In the genomic region with DNA sequence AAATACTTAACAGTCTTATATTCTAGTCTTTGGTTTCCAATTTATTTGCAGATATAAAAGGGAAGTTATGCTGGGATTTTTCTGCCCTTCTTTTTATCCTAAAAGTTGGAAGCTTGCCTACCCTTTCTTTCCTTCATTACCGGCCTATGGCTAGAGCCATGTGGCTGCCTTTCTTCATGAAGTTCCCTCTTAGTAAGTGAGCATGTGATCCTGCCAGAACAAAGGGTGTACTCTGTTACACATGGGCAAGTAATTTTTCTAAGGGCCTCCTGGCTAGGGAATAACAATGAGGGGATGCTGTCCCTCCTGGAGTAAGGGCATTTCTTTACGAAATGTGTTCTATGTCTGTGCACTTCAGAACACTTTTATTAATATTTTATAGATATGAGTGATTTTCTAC, we compare ENCODE assay signal across 22 cellular contexts.
DNase-seq lines count a peak whose midpoint lies in the region; ATAC-seq and TF ChIP-seq lines count a peak whose summit lies in the region.
"Had no signal": no experiment of that assay in that cellular context is flagged by ENCODE, and none has a peak within 500 bp of the region (broad histone marks: within the 10 kb centered on the region; RNA-seq: fewer than 3 reads in every experiment).

No MANE protein-coding gene starts in this region.

- H3K9me3 Mint-ChIP-seq in endothelial cell (ENCODE audit: unreplicated experiment), result no peaks in the 10 kb centered on the region
- H3K9me3 Mint-ChIP-seq: activated T-helper 1 cell treated with anti-CD3 and anti-CD28 coated beads, Interleukin-12 subunit alpha, Interleukin-12 subunit beta, Interleukin-2, Interleukin-4 antibody, amounts not matched to agents 30 ng/mL and 10 ng/mL and 1 ng/mL, durations not matched to agents 14 hours and 24 hours and 36 hours; CD8-positive, alpha-beta T cell; stimulated activated naive CD8-positive, alpha-beta T cell treated with anti-CD3 and anti-CD28 coated beads, Interleukin-15, Interleukin-2, amounts not matched to agents 100 ng/mL and 50 ng/mL, for 24 hours had no signal

- no peaks in the 10 kb centered on the region for H3K36me3 Mint-ChIP-seq in endothelial cell (ENCODE audit: low read depth, unreplicated experiment)
- H3K36me3 Mint-ChIP-seq: CD8-positive, alpha-beta T cell had no signal

- POLR2A ChIA-PET in PC-3 (lab: Charles Lee; ENCODE audit: unreplicated experiment), result no interaction called here

- H3K9me3 ChIP-seq in left lung (no peaks in the 10 kb centered on the region), PC-3 (ENCODE audit: low read length) (no peaks in the 10 kb centered on the region)
- H3K9me3 ChIP-seq: esophagus muscularis mucosa, upper lobe of left lung had no signal

- no peaks in the 10 kb centered on the region for H3F3A ChIP-seq in PC-3 (ENCODE audit: low read length, unreplicated experiment)

- H3K4me3 ChIP-seq in left lung (no peak overlapping the region), PC-3 (ENCODE audit: low read length) (no peak overlapping the region)
- H3K4me3 ChIP-seq: esophagus muscularis mucosa, hepatocyte, upper lobe of left lung had no signal

- TF ChIP-seq CTCF in endothelial cell (IDR thresholded peaks at IDR 0.05; ENCODE audit: unreplicated experiment) (no peak), left lung (IDR thresholded peaks at IDR 0.05) (no peak), PC-3 (conservative IDR thresholded peaks at IDR 0.05; ENCODE audit: low read depth, low read length) (no peak)

- H3K4me2 ChIP-seq in PC-3 (ENCODE audit: low read length), result no peak overlapping the region
- H3K4me2 ChIP-seq: hepatocyte had no signal

- H3K9me2 ChIP-seq in PC-3 (replicated peaks; ENCODE audit: low read length), result no peaks in the 10 kb centered on the region

- peaks cover 5% of the 10 kb centered on the region for H3K27me3 Mint-ChIP-seq in endothelial cell (ENCODE audit: unreplicated experiment)
- H3K27me3 Mint-ChIP-seq: activated naive CD8-positive, alpha-beta T cell treated with anti-CD3 and anti-CD28 coated beads for 36 hours; stimulated activated naive CD8-positive, alpha-beta T cell treated with anti-CD3 and anti-CD28 coated beads, Interleukin-15, Interleukin-2, amounts not matched to agents 100 ng/mL and 50 ng/mL, for 24 hours had no signal

- H3K27ac ChIP-seq in left lung, result no peak overlapping the region
- H3K27ac ChIP-seq in PC-3 (ENCODE audit: low read length), result no peak overlapping the region
- H3K27ac ChIP-seq: esophagus muscularis mucosa, hepatocyte, HL-60, upper lobe of left lung had no signal

- ATAC-seq in left ventricle myocardium superior, result peak; percentile 73
- ATAC-seq in left lung, result peak; percentile 41
- ATAC-seq in PC-3, result no peak
- ATAC-seq: activated CD4-positive, CD25-positive, alpha-beta regulatory T cell treated with anti-CD3 and anti-CD28 coated beads, Interleukin-2, amount 50 U/mL, for 24 hours; CD8-positive, alpha-beta T cell had no signal

- no peak overlapping the region for H3K4me3 Mint-ChIP-seq in endothelial cell (ENCODE audit: unreplicated experiment)
- H3K4me3 Mint-ChIP-seq: activated naive CD8-positive, alpha-beta T cell treated with anti-CD3 and anti-CD28 coated beads for 36 hours; activated T-helper 1 cell treated with anti-CD3 and anti-CD28 coated beads, Interleukin-12 subunit alpha, Interleukin-12 subunit beta, Interleukin-2, Interleukin-4 antibody, amounts not matched to agents 30 ng/mL and 10 ng/mL and 1 ng/mL, durations not matched to agents 14 hours and 24 hours and 36 hours; CD8-positive, alpha-beta T cell; stimulated activated naive CD8-positive, alpha-beta T cell treated with anti-CD3 and anti-CD28 coated beads, Interleukin-15, Interleukin-2, amounts not matched to agents 100 ng/mL and 50 ng/mL, for 24 hours had no signal

- H3K27me3 ChIP-seq in left lung, result no peaks in the 10 kb centered on the region
- H3K27me3 ChIP-seq in PC-3 (ENCODE audit: low read length), result no peaks in the 10 kb centered on the region
- H3K27me3 ChIP-seq: esophagus muscularis mucosa, hepatocyte, upper lobe of left lung had no signal

- no peaks in the 10 kb centered on the region for H3K4me1 Mint-ChIP-seq in endothelial cell (ENCODE audit: unreplicated experiment)
- H3K4me1 Mint-ChIP-seq: activated naive CD8-positive, alpha-beta T cell treated with anti-CD3 and anti-CD28 coated beads for 36 hours had no signal

- H3K4me1 ChIP-seq in left lung (no peaks in the 10 kb centered on the region), PC-3 (ENCODE audit: insufficient read depth, low read length) (peaks cover 9% of the 10 kb centered on the region)

- H4K20me1 ChIP-seq in PC-3 (ENCODE audit: low read length), result no peaks in the 10 kb centered on the region

- H3K36me3 ChIP-seq in left lung (no peaks in the 10 kb centered on the region), PC-3 (ENCODE audit: low read depth, low read length) (no peaks in the 10 kb centered on the region)
- H3K36me3 ChIP-seq: esophagus muscularis mucosa, upper lobe of left lung had no signal

- intact Hi-C loops in left ventricle myocardium superior (cut with micrococcal nuclease) (no loop called here), cardiac septum (cut with DNase I) (no loop called here), left lung (cut with DNase I) (no loop called here), PC-3 (cut with micrococcal nuclease) (no loop called here)

- no TSS peak for BruUV-seq in PC-3 (replicated peaks; lab: Mats Ljungman, UMichigan)

- H2AFZ ChIP-seq in PC-3 (ENCODE audit: low read length), result no peak overlapping the region
- H2AFZ ChIP-seq: hepatocyte had no signal

- no peaks in the 10 kb centered on the region for H3K79me2 ChIP-seq in PC-3 (ENCODE audit: low read length)
- H3K79me2 ChIP-seq: hepatocyte had no signal

- H3K27ac Mint-ChIP-seq in endothelial cell (ENCODE audit: unreplicated experiment), result peak overlapping the region; percentile 70
- H3K27ac Mint-ChIP-seq: activated naive CD8-positive, alpha-beta T cell treated with anti-CD3 and anti-CD28 coated beads for 36 hours; activated T-helper 1 cell treated with anti-CD3 and anti-CD28 coated beads, Interleukin-12 subunit alpha, Interleukin-12 subunit beta, Interleukin-2, Interleukin-4 antibody, amounts not matched to agents 30 ng/mL and 10 ng/mL and 1 ng/mL, durations not matched to agents 14 hours and 24 hours and 36 hours; CD8-positive, alpha-beta T cell; stimulated activated naive CD8-positive, alpha-beta T cell treated with anti-CD3 and anti-CD28 coated beads, Interleukin-15, Interleukin-2, amounts not matched to agents 100 ng/mL and 50 ng/mL, for 24 hours had no signal

- CTCF ChIA-PET in PC-3 (lab: Charles Lee), result no interaction called here

- H3K9ac ChIP-seq in PC-3 (ENCODE audit: low read length), result no peak overlapping the region

- DNase-seq in left ventricle myocardium superior (no peak), cardiac septum (ENCODE audit: low spot score) (no peak), endothelial cell (ENCODE audit: low spot score) (no peak), left lung (no peak), RPMI8226 (no peak), PC-3 (no peak), HCEC 1CT (no peak), iPS-NIHi7 (ENCODE audit: extremely low spot score) (no peak)
- DNase-seq: activated naive CD8-positive, alpha-beta T cell treated with anti-CD3 and anti-CD28 coated beads for 36 hours; CD8-positive, alpha-beta T cell; H7; NCI-H1694 treated with DMSO at 0.1 percent for 48 hours; NCI-H510A; stimulated activated CD4-positive, alpha-beta T cell treated with anti-CD3 and anti-CD28 coated beads, Interleukin-1b, Interleukin-23, amount 100 ng/mL, for 48 hours; T-helper 9 cell; upper lobe of left lung had no signal
